32 cellular contexts compared by ENCODE assay signal in genomic region chr6:145139895-145140294, GRCh38.
"Had no signal": no experiment of that assay in that cellular context is flagged by ENCODE, and none has a peak within 500 bp of the region (broad histone marks: within the 10 kb centered on the region; RNA-seq: fewer than 3 reads in every experiment).

No MANE protein-coding gene starts in this region.

- H3K27me3 ChIP-seq: ascending aorta, brain microvascular endothelial cell, dorsolateral prefrontal cortex, esophagus squamous epithelium, gastroesophageal sphincter had no signal

- H3K4me3 Mint-ChIP-seq: activated B cell treated with CpG ODN at 0.5 μM for 24 hours; activated CD8-positive, alpha-beta memory T cell treated with anti-CD3 and anti-CD28 coated beads, Interleukin-2, amount 10 ng/mL, durations not matched to agents 7 days and 5 days; activated CD8-positive, alpha-beta T cell treated with anti-CD3 and anti-CD28 coated beads for 36 hours; activated naive CD4-positive, alpha-beta T cell treated with anti-CD3 and anti-CD28 coated beads, Interleukin-2, amount 10 ng/mL, durations not matched to agents 7 days and 5 days; activated naive CD8-positive, alpha-beta T cell treated with anti-CD3 and anti-CD28 coated beads, Interleukin-2, amount 10 ng/mL, durations not matched to agents 7 days and 5 days; activated T-helper 1 cell treated with anti-CD3 and anti-CD28 coated beads, Interleukin-12 subunit alpha, Interleukin-12 subunit beta, Interleukin-2, Interleukin-4 antibody, amounts not matched to agents 30 ng/mL and 10 ng/mL and 1 ng/mL, durations not matched to agents 14 hours and 24 hours and 36 hours; central memory CD8-positive, alpha-beta T cell; dendritic cell treated with granulocyte-macrophage colony-stimulating factor and Interleukin-4, amounts not matched to agents 40 ng/mL and 50 ng/mL, for 4 days; effector memory CD8-positive, alpha-beta T cell; T-helper 17 cell; T-helper 2 cell treated with Interferon-gamma antibody and Interleukin-4, amounts not matched to agents 5 μg/mL and 100 μg/mL, for 36 hours had no signal

- H3K27ac ChIP-seq: ascending aorta, brain microvascular endothelial cell, coronary artery, dorsolateral prefrontal cortex, epithelial cell of prostate, esophagus squamous epithelium, gastroesophageal sphincter, WERI-Rb-1 had no signal

- H3K27me3 Mint-ChIP-seq: activated naive CD4-positive, alpha-beta T cell treated with anti-CD3 and anti-CD28 coated beads, Interleukin-2, amount 10 ng/mL, durations not matched to agents 7 days and 5 days had no signal

- DNase-seq: activated B cell treated with CpG ODN at 0.5 μM for 24 hours; activated CD4-positive, alpha-beta T cell treated with anti-CD3 and anti-CD28 coated beads for 48 hours; activated CD4-positive, alpha-beta T cell treated with anti-CD3 and anti-CD28 coated beads, Interleukin-2, amount 50 U/mL, for 1 hour; activated CD4-positive, alpha-beta T cell treated with anti-CD3 and anti-CD28 coated beads, Interleukin-2, amount 50 U/mL, for 48 hours; activated CD8-positive, alpha-beta memory T cell treated with anti-CD3 and anti-CD28 coated beads, Interleukin-2, amount 10 ng/mL, durations not matched to agents 7 days and 5 days; activated CD8-positive, alpha-beta memory T cell treated with anti-CD3 and anti-CD28 coated beads, Interleukin-2, amount 50 U/mL, for 4 hours; activated CD8-positive, alpha-beta T cell treated with anti-CD3 and anti-CD28 coated beads for 36 hours; activated gamma-delta T cell; activated naive CD4-positive, alpha-beta T cell; activated naive CD4-positive, alpha-beta T cell treated with anti-CD3 and anti-CD28 coated beads, Interleukin-2, amount 10 ng/mL, durations not matched to agents 7 days and 5 days; activated naive CD8-positive, alpha-beta T cell treated with anti-CD3 and anti-CD28 coated beads, Interleukin-2, amount 10 ng/mL, durations not matched to agents 7 days and 5 days; activated T-cell treated with anti-CD3 and anti-CD28 coated beads, Interleukin-2, amount 50 U/mL, for 1 hour; activated T-cell treated with anti-CD3 and anti-CD28 coated beads, Interleukin-2, amount 50 U/mL, for 48 hours; brain microvascular endothelial cell; effector memory CD8-positive, alpha-beta T cell; esophagus squamous epithelium; foreskin melanocyte; T-helper 1 cell; T-helper 17 cell; T1000; WERI-Rb-1 had no signal

- H3K4me1 Mint-ChIP-seq: activated B cell treated with CpG ODN at 0.5 μM for 24 hours; activated CD8-positive, alpha-beta memory T cell treated with anti-CD3 and anti-CD28 coated beads, Interleukin-2, amount 10 ng/mL, durations not matched to agents 7 days and 5 days; activated naive CD4-positive, alpha-beta T cell treated with anti-CD3 and anti-CD28 coated beads, Interleukin-2, amount 10 ng/mL, durations not matched to agents 7 days and 5 days; activated naive CD8-positive, alpha-beta T cell treated with anti-CD3 and anti-CD28 coated beads, Interleukin-2, amount 10 ng/mL, durations not matched to agents 7 days and 5 days; central memory CD8-positive, alpha-beta T cell; T-helper 17 cell had no signal

- H3K4me3 ChIP-seq: ascending aorta, coronary artery, dorsolateral prefrontal cortex, esophagus squamous epithelium, gastroesophageal sphincter had no signal

- H3K27ac Mint-ChIP-seq: activated B cell treated with CpG ODN at 0.5 μM for 24 hours; activated CD8-positive, alpha-beta memory T cell treated with anti-CD3 and anti-CD28 coated beads, Interleukin-2, amount 10 ng/mL, durations not matched to agents 7 days and 5 days; activated CD8-positive, alpha-beta T cell treated with anti-CD3 and anti-CD28 coated beads for 36 hours; activated naive CD4-positive, alpha-beta T cell treated with anti-CD3 and anti-CD28 coated beads, Interleukin-2, amount 10 ng/mL, durations not matched to agents 7 days and 5 days; activated naive CD4-positive, alpha-beta T cell treated with anti-CD3 and anti-CD28 coated beads, Interleukin-2, amount 50 U/mL, for 72 hours; activated naive CD8-positive, alpha-beta T cell treated with anti-CD3 and anti-CD28 coated beads, Interleukin-2, amount 10 ng/mL, durations not matched to agents 7 days and 5 days; activated T-helper 1 cell treated with anti-CD3 and anti-CD28 coated beads, Interleukin-12 subunit alpha, Interleukin-12 subunit beta, Interleukin-2, Interleukin-4 antibody, amounts not matched to agents 30 ng/mL and 10 ng/mL and 1 ng/mL, durations not matched to agents 14 hours and 24 hours and 36 hours; activated T-helper 2 cell treated with anti-CD3 and anti-CD28 coated beads, Interferon-gamma antibody, Interleukin-2, Interleukin-4, amounts not matched to agents 10 μg/mL and 5 μg/mL and 100 μg/mL, durations not matched to agents 14 hours and 24 hours and 36 hours; dendritic cell treated with granulocyte-macrophage colony-stimulating factor and Interleukin-4, amounts not matched to agents 40 ng/mL and 50 ng/mL, for 4 days; effector memory CD8-positive, alpha-beta T cell; T-helper 17 cell; T-helper 2 cell treated with Interferon-gamma antibody and Interleukin-4, amounts not matched to agents 5 μg/mL and 100 μg/mL, for 36 hours had no signal

- H3K36me3 Mint-ChIP-seq: activated CD8-positive, alpha-beta memory T cell treated with anti-CD3 and anti-CD28 coated beads, Interleukin-2, amount 10 ng/mL, durations not matched to agents 7 days and 5 days; activated naive CD4-positive, alpha-beta T cell treated with anti-CD3 and anti-CD28 coated beads, Interleukin-2, amount 10 ng/mL, durations not matched to agents 7 days and 5 days; activated naive CD4-positive, alpha-beta T cell treated with anti-CD3 and anti-CD28 coated beads, Interleukin-2, amount 50 U/mL, for 72 hours; activated naive CD8-positive, alpha-beta T cell treated with anti-CD3 and anti-CD28 coated beads, Interleukin-2, amount 10 ng/mL, durations not matched to agents 7 days and 5 days had no signal

- H3K36me3 ChIP-seq: ascending aorta, brain microvascular endothelial cell, esophagus squamous epithelium, gastroesophageal sphincter, WERI-Rb-1 had no signal

- H3K9me3 Mint-ChIP-seq: activated B cell treated with CpG ODN at 0.5 μM for 24 hours; activated CD8-positive, alpha-beta T cell treated with anti-CD3 and anti-CD28 coated beads for 36 hours; activated naive CD4-positive, alpha-beta T cell treated with anti-CD3 and anti-CD28 coated beads, Interleukin-2, amount 10 ng/mL, durations not matched to agents 7 days and 5 days; activated naive CD4-positive, alpha-beta T cell treated with anti-CD3 and anti-CD28 coated beads, Interleukin-2, amount 50 U/mL, for 72 hours; activated T-helper 1 cell treated with anti-CD3 and anti-CD28 coated beads, Interleukin-12 subunit alpha, Interleukin-12 subunit beta, Interleukin-2, Interleukin-4 antibody, amounts not matched to agents 30 ng/mL and 10 ng/mL and 1 ng/mL, durations not matched to agents 14 hours and 24 hours and 36 hours; activated T-helper 2 cell treated with anti-CD3 and anti-CD28 coated beads, Interferon-gamma antibody, Interleukin-2, Interleukin-4, amounts not matched to agents 10 μg/mL and 5 μg/mL and 100 μg/mL, durations not matched to agents 14 hours and 24 hours and 36 hours; central memory CD8-positive, alpha-beta T cell; dendritic cell treated with granulocyte-macrophage colony-stimulating factor and Interleukin-4, amounts not matched to agents 40 ng/mL and 50 ng/mL, for 4 days; effector memory CD8-positive, alpha-beta T cell; T-helper 2 cell treated with Interferon-gamma antibody and Interleukin-4, amounts not matched to agents 5 μg/mL and 100 μg/mL, for 36 hours had no signal

- H3K4me1 ChIP-seq: ascending aorta, esophagus squamous epithelium, gastroesophageal sphincter had no signal

- H3K9me3 ChIP-seq: ascending aorta, esophagus squamous epithelium, gastroesophageal sphincter had no signal
